ENCODE assay signal across 9 cellular contexts in genomic region chr12:23950011-23950774, GRCh38. TPM values are rescaled to one million over a fixed set of nuclear protein-coding genes. Genes with fewer than 3 reads are reported as not detected.
DNase-seq lines count a peak whose midpoint lies in the region; ATAC-seq and TF ChIP-seq lines count a peak whose summit lies in the region.
"Had no signal": no experiment of that assay in that cellular context is flagged by ENCODE, and none has a peak within 500 bp of the region (broad histone marks: within the 10 kb centered on the region; RNA-seq: fewer than 3 reads in every experiment).

No MANE protein-coding gene starts in this region.

- H3K27ac ChIP-seq in endodermal cell (ENCODE audit: low read depth, low read length): peak overlapping the region; percentile 77
- H3K27ac ChIP-seq in lower lobe of right lung: no peak overlapping the region
- no peak overlapping the region for H3K27ac ChIP-seq in urinary bladder (ENCODE audit: low read depth)
- no peak overlapping the region for H3K27ac ChIP-seq in effector memory CD4-positive, alpha-beta T cell (ENCODE audit: insufficient read depth, low read length, poor library complexity, severe bottlenecking)

- H3K27me3 Mint-ChIP-seq in endodermal cell (ENCODE audit: insufficient read depth) (no peaks in the 10 kb centered on the region), glutamatergic neuron (ENCODE audit: unreplicated experiment) (peaks cover 3% of the 10 kb centered on the region)

- H3K4me3 ChIP-seq in endodermal cell (ENCODE audit: low read length) (peak overlapping the region; percentile 85), lower lobe of right lung (peak overlapping the region; percentile 49), urinary bladder (ENCODE audit: low read depth, low read length) (peak overlapping the region; percentile 52)
- no peak overlapping the region for H3K4me3 ChIP-seq in effector memory CD4-positive, alpha-beta T cell (ENCODE audit: insufficient read depth, low read depth, low read length, poor library complexity, severe bottlenecking)

- TF ChIP-seq CTCF in endodermal cell (conservative IDR thresholded peaks at IDR 0.05) (peak; percentile 55), lower lobe of right lung (IDR thresholded peaks at IDR 0.05) (no peak), glutamatergic neuron (IDR thresholded peaks at IDR 0.05; ENCODE audit: partially characterized antibody, unreplicated experiment) (no peak)

- H3K4me3 Mint-ChIP-seq in endodermal cell (no peak overlapping the region), glutamatergic neuron (ENCODE audit: unreplicated experiment) (no peak overlapping the region)
- H3K4me3 Mint-ChIP-seq: stimulated activated naive CD8-positive, alpha-beta T cell treated with anti-CD3 and anti-CD28 coated beads, Interleukin-15, Interleukin-2, amounts not matched to agents 100 ng/mL and 50 ng/mL, for 24 hours had no signal

- H3K27ac Mint-ChIP-seq in endodermal cell (no peak overlapping the region), glutamatergic neuron (ENCODE audit: unreplicated experiment) (no peak overlapping the region)
- H3K27ac Mint-ChIP-seq: stimulated activated naive CD8-positive, alpha-beta T cell treated with anti-CD3 and anti-CD28 coated beads, Interleukin-15, Interleukin-2, amounts not matched to agents 100 ng/mL and 50 ng/mL, for 24 hours had no signal

- DNase-seq in NCI-H510A treated with DMSO at 0.1 percent for 48 hours (lab: John Stamatoyannopoulos, UW) (peak; percentile 24), NCI-H510A (lab: John Stamatoyannopoulos, UW) (no peak), endodermal cell (peak; percentile 73), lower lobe of right lung (no peak), glutamatergic neuron (no peak)
- no peak for DNase-seq in effector memory CD4-positive, alpha-beta T cell

- intact Hi-C loops in lower lobe of right lung (cut with DNase I): no loop called here

- H3K36me3 Mint-ChIP-seq in endodermal cell (ENCODE audit: low read depth) (no peaks in the 10 kb centered on the region), glutamatergic neuron (ENCODE audit: unreplicated experiment) (no peaks in the 10 kb centered on the region)

- peak; percentile 45 to 75 for ATAC-seq in lower lobe of right lung
- no peak for ATAC-seq in GM21825 (IDR thresholded peaks at IDR 0.05; ENCODE audit: unreplicated experiment)

- H3K9ac ChIP-seq in endodermal cell (ENCODE audit: extremely low read depth, low read length, poor library complexity, severe bottlenecking): peak overlapping the region; percentile 21

- H3K27me3 ChIP-seq in endodermal cell (ENCODE audit: control insufficient read depth, insufficient read depth, low read length, poor library complexity, severe bottlenecking): no peaks in the 10 kb centered on the region
- no peaks in the 10 kb centered on the region for H3K27me3 ChIP-seq in lower lobe of right lung (ENCODE audit: low read depth)
- no peaks in the 10 kb centered on the region for H3K27me3 ChIP-seq in effector memory CD4-positive, alpha-beta T cell (replicated peaks; ENCODE audit: control insufficient read depth, insufficient read depth, low read length, poor library complexity, severe bottlenecking)

- H3K4me1 ChIP-seq in endodermal cell (ENCODE audit: control insufficient read depth, insufficient read depth, low read length) (peaks cover 3% of the 10 kb centered on the region), lower lobe of right lung (no peaks in the 10 kb centered on the region), urinary bladder (ENCODE audit: insufficient read depth) (no peaks in the 10 kb centered on the region)
- H3K4me1 ChIP-seq in effector memory CD4-positive, alpha-beta T cell (ENCODE audit: control insufficient read depth, insufficient read depth, low read length, poor library complexity, severe bottlenecking): no peaks in the 10 kb centered on the region

- H3K36me3 ChIP-seq in endodermal cell (ENCODE audit: control insufficient read depth, insufficient read depth, low read length) (no peaks in the 10 kb centered on the region), lower lobe of right lung (no peaks in the 10 kb centered on the region), urinary bladder (ENCODE audit: insufficient read depth) (no peaks in the 10 kb centered on the region)
- no peaks in the 10 kb centered on the region for H3K36me3 ChIP-seq in effector memory CD4-positive, alpha-beta T cell (ENCODE audit: control insufficient read depth, insufficient read depth, low read length)

- peaks cover 14% of the 10 kb centered on the region for H3K4me1 Mint-ChIP-seq in endodermal cell
- peaks cover 21% of the 10 kb centered on the region for H3K4me1 Mint-ChIP-seq in glutamatergic neuron (ENCODE audit: low read depth, unreplicated experiment)

- H3K9me3 Mint-ChIP-seq in endodermal cell (no peaks in the 10 kb centered on the region), glutamatergic neuron (ENCODE audit: unreplicated experiment) (peaks cover 4% of the 10 kb centered on the region)
- H3K9me3 Mint-ChIP-seq: stimulated activated naive CD8-positive, alpha-beta T cell treated with anti-CD3 and anti-CD28 coated beads, Interleukin-15, Interleukin-2, amounts not matched to agents 100 ng/mL and 50 ng/mL, for 24 hours had no signal

- 0 to 1% methylated on average over 1 to 17 of the region's 20 CpGs for WGBS in endodermal cell (ENCODE audit: insufficient coverage in 1 of 2, insufficient read length in 1 of 2), 2 experiments
- WGBS in urinary bladder: under 1% methylated on average over 20 of the region's 20 CpGs

- H3K9me3 ChIP-seq in endodermal cell (ENCODE audit: control insufficient read depth, low read length) (no peaks in the 10 kb centered on the region), lower lobe of right lung (no peaks in the 10 kb centered on the region)
- no peaks in the 10 kb centered on the region for H3K9me3 ChIP-seq in effector memory CD4-positive, alpha-beta T cell (ENCODE audit: control insufficient read depth, low read length)

RNA-seq across cellular contexts. Expression of gene SOX5, which starts 0.7 kb away (rescaled TPM):
- total RNA-seq in endodermal cell (10 to 100 TPM in 1 of 2 donors, 1 to 10 TPM in 1; 6.8 to 30.7 TPM), lower lobe of right lung (14.0 TPM), urinary bladder (61.4 TPM), glutamatergic neuron (ENCODE audit: unreplicated experiment) (118 TPM)
- 17.8 TPM for polyA plus RNA-seq in endodermal cell (2013, experiment 1 of 2)
- polyA plus RNA-seq in endodermal cell (2013, experiment 2 of 2): 19.7 TPM
- polyA plus RNA-seq in urinary bladder: 6.6 TPM

Comparison
In these comparisons a context has a peak if more than half of its experiments do, and no peak if none do; other contexts are left out.
1. DNase-seq: peak in NCI-H510A treated with DMSO at 0.1 percent for 48 hours (single experiment) and endodermal cell (single experiment); none in NCI-H510A (single experiment), lower lobe of right lung (single experiment), glutamatergic neuron (single experiment) and effector memory CD4-positive, alpha-beta T cell (0 of 3).